In the genomic region with DNA sequence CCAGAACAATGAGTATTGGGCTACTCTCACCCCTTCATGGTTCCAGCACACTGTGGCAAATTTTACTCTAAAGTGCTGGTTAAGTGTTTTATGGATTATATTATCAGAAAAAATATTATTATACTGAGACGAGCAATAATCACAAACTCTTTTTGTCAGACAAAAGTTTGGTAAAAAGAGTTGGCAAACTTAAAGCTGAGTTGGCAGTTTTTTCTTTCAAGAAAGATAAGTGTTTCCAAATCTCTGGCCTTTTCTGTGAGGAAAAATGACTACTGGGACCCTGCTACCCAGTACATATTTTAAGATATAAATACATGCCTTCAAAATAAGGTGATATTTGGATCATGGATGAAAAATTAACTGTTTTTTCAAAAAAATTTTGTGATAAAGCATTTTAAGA, we compare ENCODE assay signal across 19 cellular contexts.
DNase-seq lines count a peak whose midpoint lies in the region; ATAC-seq, FAIRE-seq and TF ChIP-seq lines count a peak whose summit lies in the region.
"Had no signal": no experiment of that assay in that cellular context is flagged by ENCODE, and none has a peak within 500 bp of the region (broad histone marks: within the 10 kb centered on the region; RNA-seq: fewer than 3 reads in every experiment).

No MANE protein-coding gene starts in this region.

- H3K23ac ChIP-seq in IMR-90 (ENCODE audit: low read depth, low read length) (no peak overlapping the region), H1 (ENCODE audit: insufficient read length) (no peak overlapping the region)

- no peak overlapping the region for H4K8ac ChIP-seq in IMR-90 (ENCODE audit: low read depth in 2 of 2, low read length in 2 of 2)
- no peak overlapping the region for H4K8ac ChIP-seq in H1 (ENCODE audit: extremely low read depth, insufficient read depth, low read length)

- H3K18ac ChIP-seq in IMR-90 (ENCODE audit: low read depth, low read length) (no peak overlapping the region), H1 (ENCODE audit: extremely low read depth, low read length) (no peak overlapping the region)

- FAIRE-seq in A549 (lab: Jason Lieb, UNC) = no peak
- no peak for FAIRE-seq in H1 (lab: Jason Lieb, UNC)
- FAIRE-seq: D721Med, G401.6, GM12891, GM19239 had no signal

- H2AK5ac ChIP-seq in IMR-90 (ENCODE audit: low read depth, low read length) (no peak overlapping the region), H1 (ENCODE audit: low read depth, low read length) (no peak overlapping the region)

- H2BK20ac ChIP-seq in IMR-90 (ENCODE audit: low read depth, low read length) = no peak overlapping the region
- H2BK20ac ChIP-seq in H1 (ENCODE audit: low read length) = no peak overlapping the region

- H3K4me2 ChIP-seq in A549 (no peak overlapping the region), IMR-90 (ENCODE audit: low read depth, low read length) (no peak overlapping the region), H1 (ENCODE audit: insufficient read depth in 1 of 2, low read depth in 2 of 2, low read length in 2 of 2) (no peak overlapping the region)
- H3K4me2 ChIP-seq: BLaER1 treated with 17β-estradiol and CSF1 and Interleukin-3, amounts not matched to agents 10 nM and 100 nM had no signal

- H3K23me2 ChIP-seq in H1 (ENCODE audit: low read depth, low read length) = no peaks in the 10 kb centered on the region

- no peaks in the 10 kb centered on the region for H3K4me1 ChIP-seq in A549
- H3K4me1 ChIP-seq in IMR-90 (ENCODE audit: control insufficient read depth, insufficient read depth, low read length) = no peaks in the 10 kb centered on the region
- no peaks in the 10 kb centered on the region for H3K4me1 ChIP-seq in H1 (replicated peaks in 1 of 4; ENCODE audit: control insufficient read depth in 3 of 4, insufficient read depth in 4 of 4, low read length in 3 of 4)
- H3K4me1 ChIP-seq in left lung = no peaks in the 10 kb centered on the region
- H3K4me1 ChIP-seq: BLaER1 treated with 17β-estradiol and CSF1 and Interleukin-3, amounts not matched to agents 10 nM and 100 nM; Caco-2 had no signal

- H3K56ac ChIP-seq in IMR-90 (ENCODE audit: extremely low read depth, insufficient read depth, low read length) (no peak overlapping the region), H1 (replicated peaks; ENCODE audit: insufficient read length, low read depth, low read length) (no peak overlapping the region)

- ATAC-seq in A549 (no peak), IMR-90 (ENCODE audit: low read depth) (no peak), left lung (no peak)
- ATAC-seq: CD8-positive, alpha-beta T cell had no signal

- H4K20me1 ChIP-seq in IMR-90 (ENCODE audit: insufficient read depth, low read length) (no peaks in the 10 kb centered on the region), H1 (replicated peaks in 1 of 2; ENCODE audit: control insufficient read depth in 1 of 2, insufficient read depth in 2 of 2, low read length in 2 of 2) (no peaks in the 10 kb centered on the region)
- H4K20me1 ChIP-seq: BLaER1 treated with 17β-estradiol and CSF1 and Interleukin-3, amounts not matched to agents 10 nM and 100 nM had no signal

- TF ChIP-seq CTCF in A549 (IDR thresholded peaks at IDR 0.05) (no peak), IMR-90 (conservative IDR thresholded peaks at IDR 0.05; ENCODE audit: low read depth, low read length) (no peak), H1 (IDR thresholded peaks at IDR 0.05; ENCODE audit: control extremely low read depth in 1 of 3, insufficient read depth in 1 of 3, low read depth in 1 of 3, low read length in 3 of 3) (no peak), left lung (IDR thresholded peaks at IDR 0.05) (no peak)

- H2BK12ac ChIP-seq in H1 (ENCODE audit: low read depth, low read length) = no peak overlapping the region

- H3K4ac ChIP-seq in IMR-90 (ENCODE audit: low read depth, low read length) (no peak overlapping the region), H1 (replicated peaks; ENCODE audit: insufficient read length, low read depth, low read length) (no peak overlapping the region)

- DNase-seq in A549 (ENCODE audit: low read depth in 1 of 2, low spot score in 1 of 2) (no peak), IMR-90 (no peak), H1 (ENCODE audit: low read depth in 1 of 2, low spot score in 2 of 2) (no peak), left lung (no peak)
- no peak for DNase-seq in stimulated activated CD4-positive, alpha-beta T cell treated with anti-CD3 and anti-CD28 coated beads, Interleukin-1b, Interleukin-23, amount 100 ng/mL, for 48 hours
- DNase-seq: 8988T; AML-193; Caco-2; Calu3; CD4-positive, alpha-beta T cell; CD8-positive, alpha-beta T cell; DMS79 treated with DMSO at 0.1 percent for 48 hours; GF-D8 had no signal

- H3K79me1 ChIP-seq in IMR-90 (ENCODE audit: low read depth in 1 of 2, low read length in 2 of 2) (no peaks in the 10 kb centered on the region), H1 (ENCODE audit: low read depth, low read length) (no peaks in the 10 kb centered on the region)

- H4K91ac ChIP-seq in IMR-90 (ENCODE audit: insufficient read depth, low read depth, low read length) (no peak overlapping the region), H1 (replicated peaks; ENCODE audit: insufficient read length, low read length) (no peak overlapping the region)

- CTCF ChIA-PET in A549 (lab: Yijun Ruan, JAX) = interaction anchor here (2.8 kb wide), 1 partner anchor 288 kb away, joined by 8 read pairs; no protein-coding TSS in a partner anchor
- CTCF ChIA-PET in IMR-90 (lab: Yijun Ruan, JAX) = no interaction called here
- CTCF ChIA-PET in H1 (lab: Charles Lee; ENCODE audit: partially characterized antibody) = interaction anchor here (0.9 to 1.7 kb wide), 4 partner anchors 15 to 289 kb away, joined by 3 to 4 read pairs (median 4); no protein-coding TSS in a partner anchor

- H3K14ac ChIP-seq in IMR-90 (replicated peaks; ENCODE audit: low read depth, low read length) (no peak overlapping the region), H1 (ENCODE audit: insufficient read length) (no peak overlapping the region)

- TF ChIP-seq EP300 in A549 (IDR thresholded peaks at IDR 0.05) (no peak), H1 (IDR thresholded peaks at IDR 0.05; ENCODE audit: borderline replicate concordance in 1 of 2, low read depth in 2 of 2, low read length in 2 of 2) (no peak)

- H2AK9ac ChIP-seq in IMR-90 (replicated peaks; ENCODE audit: low read depth, low read length, poor library complexity) = no peak overlapping the region

- BruUV-seq in IMR-90 (replicated peaks; lab: Mats Ljungman, UMichigan) = no TSS peak

- H3K27ac ChIP-seq in A549 (no peak overlapping the region), IMR-90 (ENCODE audit: insufficient read depth, low read length) (no peak overlapping the region), H1 (ENCODE audit: low read depth, low read length) (no peak overlapping the region), left lung (no peak overlapping the region)
- H3K27ac ChIP-seq: BLaER1 treated with 17β-estradiol and CSF1 and Interleukin-3, amounts not matched to agents 10 nM and 100 nM; C4-2B had no signal

- no peaks in the 10 kb centered on the region for H3K79me2 ChIP-seq in H1 (ENCODE audit: control insufficient read depth in 1 of 2, insufficient read depth in 2 of 2, low read length in 2 of 2)

- intact Hi-C loops in IMR-90 (cut with micrococcal nuclease) (no loop called here), left lung (cut with DNase I) (no loop called here)

- TF ChIP-seq RAD21 in A549 (conservative IDR thresholded peaks at IDR 0.05 in 1 of 2, IDR thresholded peaks at IDR 0.05 in 1 of 2) (no peak), IMR-90 (IDR thresholded peaks at IDR 0.05; ENCODE audit: low read length) (no peak), H1 (IDR thresholded peaks at IDR 0.05 in 1 of 2, conservative IDR thresholded peaks at IDR 0.05 in 1 of 2; ENCODE audit: low read depth in 2 of 2, low read length in 2 of 2) (no peak)

- in situ Hi-C loops in IMR-90 (cut with MboI; ENCODE audit: low sequenced_read_pairs) = no loop called here

- H2BK5ac ChIP-seq in IMR-90 (ENCODE audit: low read depth, low read length, poor library complexity, severe bottlenecking) (no peak overlapping the region), H1 (ENCODE audit: low read depth, low read length) (no peak overlapping the region)

- no peak overlapping the region for H4K5ac ChIP-seq in IMR-90 (ENCODE audit: low read depth, low read length)
- H4K5ac ChIP-seq in H1 (ENCODE audit: insufficient read length, low read depth, low read length) = no peak overlapping the region

- H3K4me3 ChIP-seq in A549 = no peak overlapping the region
- no peak overlapping the region for H3K4me3 ChIP-seq in IMR-90 (ENCODE audit: insufficient read depth, low read depth, low read length)
- no peak overlapping the region for H3K4me3 ChIP-seq in H1 (ENCODE audit: extremely low read depth in 1 of 4, insufficient read depth in 2 of 4, low read depth in 3 of 4, low read length in 4 of 4)
- no peak overlapping the region for H3K4me3 ChIP-seq in left lung
- H3K4me3 ChIP-seq: BLaER1 treated with 17β-estradiol and CSF1 and Interleukin-3, amounts not matched to agents 10 nM and 100 nM had no signal

- H2BK15ac ChIP-seq in IMR-90 (ENCODE audit: low read depth, low read length) = no peak overlapping the region
- H2BK15ac ChIP-seq in H1 (ENCODE audit: low read length) = no peak overlapping the region

- H3K9ac ChIP-seq in IMR-90 (ENCODE audit: low read depth, low read length) (no peak overlapping the region), H1 (replicated peaks in 1 of 4; ENCODE audit: extremely low read depth in 1 of 4, low read depth in 3 of 4, low read length in 3 of 4) (no peak overlapping the region)
- H3K9ac ChIP-seq: BLaER1 treated with 17β-estradiol and CSF1 and Interleukin-3, amounts not matched to agents 10 nM and 100 nM had no signal

- no peaks in the 10 kb centered on the region for H3K27me3 ChIP-seq in IMR-90 (ENCODE audit: control insufficient read depth, insufficient read depth, low read length)
- no peaks in the 10 kb centered on the region for H3K27me3 ChIP-seq in H1 (replicated peaks in 1 of 4; ENCODE audit: control insufficient read depth in 3 of 4, extremely low read depth in 1 of 4, insufficient read depth in 3 of 4, low read length in 3 of 4)
- H3K27me3 ChIP-seq in left lung = no peaks in the 10 kb centered on the region
- H3K27me3 ChIP-seq: BLaER1 treated with 17β-estradiol and CSF1 and Interleukin-3, amounts not matched to agents 10 nM and 100 nM had no signal

- H3K9me3 ChIP-seq in A549 = no peaks in the 10 kb centered on the region
- H3K9me3 ChIP-seq in IMR-90 (ENCODE audit: control insufficient read depth, insufficient read depth, low read length) = no peaks in the 10 kb centered on the region
- no peaks in the 10 kb centered on the region for H3K9me3 ChIP-seq in H1 (ENCODE audit: insufficient read depth in 2 of 2, low read depth in 1 of 2, low read length in 1 of 2)
- no peaks in the 10 kb centered on the region for H3K9me3 ChIP-seq in left lung
- H3K9me3 ChIP-seq: BLaER1 treated with 17β-estradiol and CSF1 and Interleukin-3, amounts not matched to agents 10 nM and 100 nM; Caco-2 had no signal

- TF ChIP-seq POLR2A in A549 (IDR thresholded peaks at IDR 0.05; ENCODE audit: low read length) (no peak), IMR-90 (IDR thresholded peaks at IDR 0.05; ENCODE audit: low read depth, low read length) (no peak), H1 (IDR thresholded peaks at IDR 0.05; ENCODE audit: control extremely low read depth in 1 of 2, low read depth in 2 of 2, low read length in 2 of 2) (no peak)

- 29% methylated on average over 1 of the region's 1 CpG for WGBS in A549 (ENCODE audit: missing lambda C conversion rate)
- no CpG with 5 or more reads among the region's 1 CpG for WGBS in IMR-90 (ENCODE audit: extremely low coverage in 2 of 2, insufficient read length in 1 of 2), 2 experiments
- 81% methylated on average over 1 of the region's 1 CpG; no CpG with 5 or more reads in 1 of the 2 experiments for WGBS in H1 (ENCODE audit: extremely low coverage in 1 of 2, insufficient coverage in 1 of 2, insufficient read length in 1 of 2, insufficient replicate concordance in 2 of 2, low coverage in 1 of 2, low lambda C conversion rate in 2 of 2, missing lambda C conversion rate in 1 of 2), 2 experiments

- dilution Hi-C loops in IMR-90 (cut with HindIII; ENCODE audit: low sequenced_read_pairs, unreplicated experiment) = no loop called here

- H2BK120ac ChIP-seq in IMR-90 (ENCODE audit: low read depth, low read length) = no peak overlapping the region
- H2BK120ac ChIP-seq in H1 (replicated peaks; ENCODE audit: low read depth, low read length) = no peak overlapping the region

- H2AFZ ChIP-seq in IMR-90 (replicated peaks; ENCODE audit: low read length, poor library complexity) (no peak overlapping the region), H1 (ENCODE audit: low read length) (no peak overlapping the region)

- POLR2A ChIA-PET in A549 (lab: Yijun Ruan, JAX) = no interaction called here
- POLR2A ChIA-PET in IMR-90 (lab: Charles Lee; ENCODE audit: unreplicated experiment) = no interaction called here
- POLR2A ChIA-PET in H1 (lab: Charles Lee; ENCODE audit: partially characterized antibody) = no interaction called here

- H3K9me1 ChIP-seq in IMR-90 (ENCODE audit: insufficient read depth, low read length) = no peaks in the 10 kb centered on the region

- H3K36me3 ChIP-seq in IMR-90 (ENCODE audit: control insufficient read depth, insufficient read depth, low read length) (no peaks in the 10 kb centered on the region), H1 (ENCODE audit: control insufficient read depth in 2 of 4, insufficient read depth in 4 of 4, low read length in 3 of 4) (no peaks in the 10 kb centered on the region), left lung (no peaks in the 10 kb centered on the region)
- H3K36me3 ChIP-seq: BLaER1 treated with 17β-estradiol and CSF1 and Interleukin-3, amounts not matched to agents 10 nM and 100 nM had no signal

Comparison
In these comparisons a context has a peak if more than half of its experiments do, and no peak if none do; other contexts are left out.
1. Of the 18 proteins assayed by ChIP-seq in both H1 and A549: peak only in H1: none; only in A549: none; in both: MAFK; in neither: 17.